Comparison of ENCODE assay signal across 13 cellular contexts in the genomic region with DNA sequence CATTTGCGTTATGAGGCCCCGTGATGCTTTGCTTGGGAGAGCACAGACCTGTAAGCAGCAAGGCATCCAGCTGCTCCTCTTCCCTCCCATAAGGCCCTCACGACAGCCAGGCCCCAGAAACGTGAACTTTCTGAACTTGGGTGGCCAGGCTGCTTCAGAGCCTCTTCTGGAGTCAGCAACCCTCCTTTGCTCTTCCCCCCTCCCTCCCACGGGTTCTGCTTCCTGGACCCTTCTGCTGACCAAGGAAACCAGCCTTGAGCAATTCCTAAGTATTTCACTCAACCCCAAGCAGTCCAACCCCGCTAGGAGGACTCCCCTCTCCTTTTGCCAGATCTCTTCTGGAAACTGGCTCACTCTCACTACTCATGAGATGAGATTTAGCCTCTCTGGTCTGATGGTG.
A peak's percentile ranks its signal among the peaks of the same experiment; 100 is the strongest.
DNase-seq lines count a peak whose midpoint lies in the region; FAIRE-seq and TF ChIP-seq lines count a peak whose summit lies in the region.
"Had no signal": no experiment of that assay in that cellular context is flagged by ENCODE, and none has a peak within 500 bp of the region (broad histone marks: within the 10 kb centered on the region; RNA-seq: fewer than 3 reads in every experiment).

No MANE protein-coding gene starts in this region.

- peak; percentile 36 for DNase-seq in EL
- DNase-seq in astrocyte of the spinal cord (ENCODE audit: low read depth, low spot score) = peak; percentile 69
- peak; percentile 62 for DNase-seq in hepatic stellate cell (ENCODE audit: low spot score)
- DNase-seq in sigmoid colon = peak; percentile 84
- no peak for DNase-seq in GM13977 (ENCODE audit: low spot score)
- DNase-seq in NCI-H1436 (lab: John Stamatoyannopoulos, UW) = no peak
- no peak for DNase-seq in small intestine
- DNase-seq in GM19238 (ENCODE audit: insufficient read length, low spot score) = no peak
- DNase-seq: Calu3, GOT3, NCI-H187 treated with DMSO at 0.1 percent for 48 hours had no signal

- intact Hi-C loops in sigmoid colon (cut with DNase I) = no loop called here

- H3K27me3 ChIP-seq in sigmoid colon (no peaks in the 10 kb centered on the region), small intestine (ENCODE audit: control insufficient read depth in 2 of 2, insufficient read depth in 2 of 2, low read length in 2 of 2) (no peaks in the 10 kb centered on the region)
- H3K27me3 ChIP-seq: suprapubic skin had no signal

- TF ChIP-seq POLR2A in sigmoid colon (IDR thresholded peaks at IDR 0.05) = no peak

- H3K4me3 ChIP-seq in astrocyte of the spinal cord (ENCODE audit: low read depth, low read length) (no peak overlapping the region), sigmoid colon (no peak overlapping the region), small intestine (ENCODE audit: low read depth in 1 of 2, low read length in 2 of 2) (no peak overlapping the region)
- H3K4me3 ChIP-seq: coronary artery, suprapubic skin had no signal

- H3K9me3 ChIP-seq in sigmoid colon (no peaks in the 10 kb centered on the region), small intestine (ENCODE audit: control insufficient read depth, low read depth) (no peaks in the 10 kb centered on the region)
- H3K9me3 ChIP-seq: suprapubic skin had no signal

- in situ Hi-C loops in astrocyte of the spinal cord (cut with HindIII; ENCODE audit: low sequenced_read_pairs) (no loop called here), GM13977 (cut with MboI; ENCODE audit: low pct_unique_long_range_greater_than_20kb, low sequenced_read_pairs, unreplicated experiment) (no loop called here)

- no peak for FAIRE-seq in small intestine (lab: Jason Lieb, UNC)

- no peaks in the 10 kb centered on the region for H3K36me3 ChIP-seq in sigmoid colon
- no peaks in the 10 kb centered on the region for H3K36me3 ChIP-seq in small intestine (ENCODE audit: control insufficient read depth in 2 of 2, insufficient read depth in 2 of 2, low read length in 2 of 2)
- H3K36me3 ChIP-seq: suprapubic skin had no signal

- TF ChIP-seq EP300 in sigmoid colon (IDR thresholded peaks at IDR 0.05) = no peak

- 58 to 63% methylated on average over 6 of the region's 6 CpGs for WGBS in sigmoid colon, 2 donors
- 53 to 72% (median 63%) methylated on average over 6 of the region's 6 CpGs for WGBS in small intestine, 3 donors

- TF ChIP-seq CTCF in astrocyte of the spinal cord (IDR thresholded peaks at IDR 0.05; ENCODE audit: low read depth, low read length) = no peak
- no peak for TF ChIP-seq CTCF in sigmoid colon (IDR thresholded peaks at IDR 0.05)
- no peak for TF ChIP-seq CTCF in GM13977 (IDR thresholded peaks at IDR 0.05; ENCODE audit: extremely low read depth, insufficient read depth, missing control alignments)

- peak overlapping the region in 3 of 4 donors; percentile 40 to 64 (median 41) for H3K27ac ChIP-seq in sigmoid colon
- H3K27ac ChIP-seq in small intestine (ENCODE audit: low read depth in 1 of 2, low read length in 1 of 2) = peak overlapping the region in 1 of 2 donors; percentile 80
- H3K27ac ChIP-seq: suprapubic skin had no signal

- peaks cover 0 to 6% (median 3%) of the 10 kb centered on the region in 4 donors for H3K4me1 ChIP-seq in sigmoid colon
- H3K4me1 ChIP-seq in small intestine (ENCODE audit: control insufficient read depth in 2 of 2, insufficient read depth in 1 of 2, low read depth in 1 of 2, low read length in 1 of 2) = peaks cover 0 to 1% of the 10 kb centered on the region in 2 donors
- H3K4me1 ChIP-seq: suprapubic skin had no signal

Comparison
In these comparisons a context has a peak if more than half of its experiments do, and no peak if none do; other contexts are left out.
1. DNase-seq: peak in EL (single experiment), astrocyte of the spinal cord (single experiment), hepatic stellate cell (single experiment) and sigmoid colon (single experiment); none in GM13977 (single experiment), NCI-H1436 (single experiment), small intestine (single experiment) and GM19238 (single experiment).